8 cellular contexts compared by ENCODE assay signal in genomic region chr11:119352857-119353260, GRCh38. TPM values are rescaled to one million over a fixed set of nuclear protein-coding genes. Genes with fewer than 3 reads are reported as not detected.
A peak's percentile ranks its signal among the peaks of the same experiment; 100 is the strongest.
DNase-seq lines count a peak whose midpoint lies in the region; ATAC-seq and TF ChIP-seq lines count a peak whose summit lies in the region.
"Had no signal": no experiment of that assay in that cellular context is flagged by ENCODE, and none has a peak within 500 bp of the region (broad histone marks: within the 10 kb centered on the region; RNA-seq: fewer than 3 reads in every experiment).

No MANE protein-coding gene starts in this region.

- no peaks in the 10 kb centered on the region for H3K9me3 Mint-ChIP-seq in stimulated activated naive B cell treated with anti-CD40 and anti-IgM and Interleukin-4, amounts not matched to agents 10 μg/mL and 1 μg/mL and 100 μg/mL, for 72 hours
- no peaks in the 10 kb centered on the region for H3K9me3 Mint-ChIP-seq in activated naive CD8-positive, alpha-beta T cell treated with anti-CD3 and anti-CD28 coated beads for 36 hours

- peak; percentile 64 for DNase-seq in BE2C
- DNase-seq in NCI-H345 (lab: John Stamatoyannopoulos, UW), result peak; percentile 88
- peak; percentile 81 for DNase-seq in hepatocyte (ENCODE audit: low spot score)
- DNase-seq in stimulated activated naive B cell treated with anti-CD40 and anti-IgM and Interleukin-4, amounts not matched to agents 10 μg/mL and 1 μg/mL and 100 μg/mL, for 72 hours, result no peak
- no peak for DNase-seq in activated naive CD8-positive, alpha-beta T cell treated with anti-CD3 and anti-CD28 coated beads for 36 hours
- DNase-seq: activated CD4-positive, alpha-beta T cell treated with anti-CD3 and anti-CD28 coated beads for 1 hour had no signal

- H3K27me3 ChIP-seq in BE2C (no peaks in the 10 kb centered on the region), hepatocyte (no peaks in the 10 kb centered on the region)

- H3K4me2 ChIP-seq in hepatocyte, result no peak overlapping the region

- no peaks in the 10 kb centered on the region for H3K79me2 ChIP-seq in hepatocyte

- H3K4me1 ChIP-seq in BE2C (peaks cover 4% of the 10 kb centered on the region), hepatocyte (ENCODE audit: insufficient read depth) (peaks cover 7% of the 10 kb centered on the region)

- no peak overlapping the region for H3K4me3 Mint-ChIP-seq in stimulated activated naive B cell treated with anti-CD40 and anti-IgM and Interleukin-4, amounts not matched to agents 10 μg/mL and 1 μg/mL and 100 μg/mL, for 72 hours
- no peak overlapping the region for H3K4me3 Mint-ChIP-seq in activated naive CD8-positive, alpha-beta T cell treated with anti-CD3 and anti-CD28 coated beads for 36 hours

- H3K9me2 ChIP-seq in hepatocyte (replicated peaks; ENCODE audit: insufficient read depth), result no peaks in the 10 kb centered on the region

- H3K36me3 ChIP-seq in BE2C, result peaks cover 4% of the 10 kb centered on the region
- H3K36me3 ChIP-seq in hepatocyte (replicated peaks; ENCODE audit: insufficient read depth, low read depth), result no peaks in the 10 kb centered on the region

- H2AFZ ChIP-seq in hepatocyte, result no peak overlapping the region

- ATAC-seq in stimulated activated naive B cell treated with anti-CD40 and anti-IgM and Interleukin-4, amounts not matched to agents 10 μg/mL and 1 μg/mL and 100 μg/mL, for 72 hours (replicated peaks), result no peak
- no peak for ATAC-seq in GM18498 (IDR thresholded peaks at IDR 0.05; ENCODE audit: unreplicated experiment)

- TF ChIP-seq CTCF in BE2C (IDR thresholded peaks at IDR 0.05; ENCODE audit: low read depth, low read length) (no peak), hepatocyte (IDR thresholded peaks at IDR 0.05; ENCODE audit: poor library complexity) (no peak)

- H3K36me3 Mint-ChIP-seq in stimulated activated naive B cell treated with anti-CD40 and anti-IgM and Interleukin-4, amounts not matched to agents 10 μg/mL and 1 μg/mL and 100 μg/mL, for 72 hours, result no peaks in the 10 kb centered on the region
- H3K36me3 Mint-ChIP-seq in activated naive CD8-positive, alpha-beta T cell treated with anti-CD3 and anti-CD28 coated beads for 36 hours, result no peaks in the 10 kb centered on the region

- H3K27ac Mint-ChIP-seq in stimulated activated naive B cell treated with anti-CD40 and anti-IgM and Interleukin-4, amounts not matched to agents 10 μg/mL and 1 μg/mL and 100 μg/mL, for 72 hours, result no peak overlapping the region
- H3K27ac Mint-ChIP-seq in activated naive CD8-positive, alpha-beta T cell treated with anti-CD3 and anti-CD28 coated beads for 36 hours, result no peak overlapping the region

- H3K27me3 Mint-ChIP-seq in stimulated activated naive B cell treated with anti-CD40 and anti-IgM and Interleukin-4, amounts not matched to agents 10 μg/mL and 1 μg/mL and 100 μg/mL, for 72 hours, result peaks cover 47 to 81% of the 10 kb centered on the region in 2 donors
- H3K27me3 Mint-ChIP-seq in activated naive CD8-positive, alpha-beta T cell treated with anti-CD3 and anti-CD28 coated beads for 36 hours, result peaks cover 45% of the 10 kb centered on the region

- H4K20me1 ChIP-seq in hepatocyte (ENCODE audit: insufficient read depth, poor library complexity, severe bottlenecking), result no peaks in the 10 kb centered on the region

- WGBS in hepatocyte (ENCODE audit: low lambda C conversion rate, missing lambda C conversion rate), result 24% methylated on average over 4 of the region's 4 CpGs

- peaks cover 11 to 17% of the 10 kb centered on the region in 2 donors for H3K4me1 Mint-ChIP-seq in stimulated activated naive B cell treated with anti-CD40 and anti-IgM and Interleukin-4, amounts not matched to agents 10 μg/mL and 1 μg/mL and 100 μg/mL, for 72 hours
- peaks cover 6% of the 10 kb centered on the region for H3K4me1 Mint-ChIP-seq in activated naive CD8-positive, alpha-beta T cell treated with anti-CD3 and anti-CD28 coated beads for 36 hours

- H3K4me3 ChIP-seq in BE2C (ENCODE audit: low read depth, low read length) (no peak overlapping the region), hepatocyte (no peak overlapping the region)
- H3K4me3 ChIP-seq: skin epidermis had no signal

- H3K27ac ChIP-seq in hepatocyte, result peak overlapping the region; percentile 42
- H3K27ac ChIP-seq: skin epidermis had no signal

- H3K9me3 ChIP-seq in BE2C, result no peaks in the 10 kb centered on the region
- H3K9me3 ChIP-seq in hepatocyte (ENCODE audit: low read depth), result no peaks in the 10 kb centered on the region

RNA-seq across cellular contexts. Expression of gene MFRP, which starts 6.4 kb away (rescaled TPM):
- polyA plus RNA-seq in BE2C (2012; ENCODE audit: insufficient read depth, insufficient read length, low read depth), result not detected
- 0.08 TPM in 1 of 2 replicates, not detected in the other for total RNA-seq in hepatocyte
- polyA plus RNA-seq in hepatocyte, result not detected in 2 replicates
- total RNA-seq in activated naive CD8-positive, alpha-beta T cell treated with anti-CD3 and anti-CD28 coated beads for 36 hours, result not detected

RNA-seq across cellular contexts. Expression of gene C1QTNF5, which starts 12.2 kb away (rescaled TPM):
- polyA plus RNA-seq in BE2C (2012; ENCODE audit: insufficient read depth, insufficient read length, low read depth), result 1.1 TPM
- total RNA-seq in hepatocyte, result 12.5 and 13.7 TPM in 2 replicates
- 18.0 and 23.6 TPM in 2 replicates for polyA plus RNA-seq in hepatocyte
- total RNA-seq in activated naive CD8-positive, alpha-beta T cell treated with anti-CD3 and anti-CD28 coated beads for 36 hours, result not detected

RNA-seq across cellular contexts. Expression of gene RNF26, which starts 18.5 kb away (rescaled TPM):
- 48.0 TPM for polyA plus RNA-seq in BE2C (2012; ENCODE audit: insufficient read depth, insufficient read length, low read depth)
- total RNA-seq in hepatocyte, result 15.5 and 15.8 TPM in 2 replicates
- polyA plus RNA-seq in hepatocyte, result 35.5 and 46.9 TPM in 2 replicates
- 10 to 100 TPM; 31.8 to 33.0 TPM for total RNA-seq in activated naive CD8-positive, alpha-beta T cell treated with anti-CD3 and anti-CD28 coated beads for 36 hours

RNA-seq across cellular contexts. Expression of gene USP2, which starts 28.6 kb away (rescaled TPM):
- 4.6 TPM for polyA plus RNA-seq in BE2C (2012; ENCODE audit: insufficient read depth, insufficient read length, low read depth)
- 7.3 and 8.1 TPM in 2 replicates for total RNA-seq in hepatocyte
- polyA plus RNA-seq in hepatocyte, result 23.5 and 35.7 TPM in 2 replicates
- total RNA-seq in activated naive CD8-positive, alpha-beta T cell treated with anti-CD3 and anti-CD28 coated beads for 36 hours, result 1 to 10 TPM in 1 of 2 experiments, under 1 TPM in 1; 0.82 to 1.4 TPM

RNA-seq across cellular contexts. Expression of gene MCAM, which starts 35.9 kb away (rescaled TPM):
- 26.8 TPM for polyA plus RNA-seq in BE2C (2012; ENCODE audit: insufficient read depth, insufficient read length, low read depth)
- 8.7 and 35.4 TPM in 2 replicates for total RNA-seq in hepatocyte
- 5.1 and 6.1 TPM in 2 replicates for polyA plus RNA-seq in hepatocyte
- total RNA-seq in activated naive CD8-positive, alpha-beta T cell treated with anti-CD3 and anti-CD28 coated beads for 36 hours, result 1 to 10 TPM; 8.9 to 9.9 TPM

Comparison
In these comparisons a context has a peak if more than half of its experiments do, and no peak if none do; other contexts are left out.
1. DNase-seq: peak in BE2C (single experiment), NCI-H345 (single experiment) and hepatocyte (single experiment); none in stimulated activated naive B cell treated with anti-CD40 and anti-IgM and Interleukin-4, amounts not matched to agents 10 μg/mL and 1 μg/mL and 100 μg/mL, for 72 hours (single experiment) and activated naive CD8-positive, alpha-beta T cell treated with anti-CD3 and anti-CD28 coated beads for 36 hours (single experiment).
2. RNA of gene C1QTNF5, which starts 12.2 kb away (total RNA-seq): 12.5 to 13.7 TPM in hepatocyte; not detected in activated naive CD8-positive, alpha-beta T cell treated with anti-CD3 and anti-CD28 coated beads for 36 hours; every median in the first group is over 10 times any median in the second.